Comparison of ENCODE assay signal across 13 cellular contexts in genomic region chr7:13276977-13277376, GRCh38.
DNase-seq lines count a peak whose midpoint lies in the region; ATAC-seq, FAIRE-seq and TF ChIP-seq lines count a peak whose summit lies in the region.
"Had no signal": no experiment of that assay in that cellular context is flagged by ENCODE, and none has a peak within 500 bp of the region (broad histone marks: within the 10 kb centered on the region; RNA-seq: fewer than 3 reads in every experiment).

No MANE protein-coding gene starts in this region.

- H4K20me1 ChIP-seq in GM23248 (ENCODE audit: insufficient read depth) = no peaks in the 10 kb centered on the region

- no peak for DNase-seq in AG10803 (ENCODE audit: low read depth)
- peak; percentile 19 for DNase-seq in GM23248
- DNase-seq in RWPE2 (ENCODE audit: low spot score) = no peak
- DNase-seq in foreskin keratinocyte = no peak
- DNase-seq in GM19239 (ENCODE audit: insufficient read length, low spot score) = no peak
- DNase-seq: NCI-H2081; Peyer's patch; stimulated activated CD4-positive, alpha-beta T cell treated with anti-CD3 and anti-CD28 coated beads, Interleukin-15, amount 100 ng/mL, for 24 hours had no signal

- in situ Hi-C loops in GM23248 (cut with MboI) = loop anchor here (25.0 kb wide), 2 partner anchors 435 to 1185 kb away; no protein-coding TSS in a partner anchor

- H3K27ac ChIP-seq in GM23248 = no peak overlapping the region
- no peak overlapping the region for H3K27ac ChIP-seq in RWPE2 (ENCODE audit: poor library complexity, severe bottlenecking)
- no peak overlapping the region for H3K27ac ChIP-seq in foreskin keratinocyte
- H3K27ac ChIP-seq: Peyer's patch had no signal

- TF ChIP-seq CTCF in AG10803 (conservative IDR thresholded peaks at IDR 0.05; ENCODE audit: low read length) = peak; percentile 25
- peak; percentile 60 for TF ChIP-seq CTCF in RWPE2 (IDR thresholded peaks at IDR 0.05; ENCODE audit: poor library complexity, severe bottlenecking)
- peak; percentile 58 for TF ChIP-seq CTCF in foreskin keratinocyte (conservative IDR thresholded peaks at IDR 0.05)

- no peak for ATAC-seq in RWPE2 (ENCODE audit: low read depth)
- ATAC-seq in foreskin keratinocyte = no peak
- ATAC-seq in HG02610 (IDR thresholded peaks at IDR 0.05; ENCODE audit: unreplicated experiment) = no peak
- ATAC-seq in GM21423 (IDR thresholded peaks at IDR 0.05; ENCODE audit: unreplicated experiment) = no peak
- ATAC-seq in GM18909 (IDR thresholded peaks at IDR 0.05; ENCODE audit: poor library complexity, unreplicated experiment) = no peak
- ATAC-seq: stimulated activated effector memory CD8-positive, alpha-beta T cell treated with anti-CD3 and anti-CD28 coated beads, Interleukin-12 subunit alpha, Interleukin-12 subunit beta, amount 100 ng/mL, for 72 hours had no signal

- H3K9me3 ChIP-seq in GM23248 (ENCODE audit: low read depth) (no peaks in the 10 kb centered on the region), RWPE2 (ENCODE audit: severe bottlenecking) (no peaks in the 10 kb centered on the region)
- H3K9me3 ChIP-seq: Peyer's patch had no signal

- H3K4me2 ChIP-seq in GM23248 (ENCODE audit: unreplicated experiment) = no peak overlapping the region

- H3K4me3 ChIP-seq in AG10803 (ENCODE audit: low read length) (no peak overlapping the region), GM23248 (no peak overlapping the region), RWPE2 (ENCODE audit: severe bottlenecking) (no peak overlapping the region)
- H3K4me3 ChIP-seq: Peyer's patch had no signal

- H3K9ac ChIP-seq in GM23248 = no peak overlapping the region

- FAIRE-seq in GM19239 (lab: Jason Lieb, UNC) = no peak
- FAIRE-seq: islet of Langerhans had no signal

- H3K9me2 ChIP-seq in GM23248 (ENCODE audit: insufficient read depth) = no peaks in the 10 kb centered on the region

- H3K27me3 ChIP-seq in GM23248 (replicated peaks; ENCODE audit: insufficient read depth) (no peaks in the 10 kb centered on the region), RWPE2 (ENCODE audit: insufficient read depth, poor library complexity, severe bottlenecking) (no peaks in the 10 kb centered on the region), foreskin keratinocyte (no peaks in the 10 kb centered on the region)
- H3K27me3 ChIP-seq: Peyer's patch had no signal

- H3K36me3 ChIP-seq in GM23248 (ENCODE audit: low read depth) (no peaks in the 10 kb centered on the region), RWPE2 (ENCODE audit: low read depth) (no peaks in the 10 kb centered on the region)
- H3K36me3 ChIP-seq: Peyer's patch had no signal

- H3F3A ChIP-seq in GM23248 (ENCODE audit: insufficient read depth) = no peaks in the 10 kb centered on the region

- no peaks in the 10 kb centered on the region for H3K79me2 ChIP-seq in GM23248 (ENCODE audit: insufficient read depth)

- H3K4me1 ChIP-seq in GM23248 (ENCODE audit: insufficient read depth) (no peaks in the 10 kb centered on the region), RWPE2 (ENCODE audit: insufficient read depth, poor library complexity, severe bottlenecking) (no peaks in the 10 kb centered on the region), foreskin keratinocyte (no peaks in the 10 kb centered on the region)
- H3K4me1 ChIP-seq: Peyer's patch had no signal

- H2AFZ ChIP-seq in GM23248 = no peak overlapping the region
